ENCODE assay signal across 11 cellular contexts in genomic region chr10:125991009-125991788, GRCh38.
"Had no signal": no experiment of that assay in that cellular context is flagged by ENCODE, and none has a peak within 500 bp of the region (broad histone marks: within the 10 kb centered on the region; RNA-seq: fewer than 3 reads in every experiment).

No MANE protein-coding gene starts in this region.

- H3K36me3 ChIP-seq: ovary, vagina had no signal

- H3K4me1 ChIP-seq: vagina had no signal

- H3K36me3 Mint-ChIP-seq: activated naive CD4-positive, alpha-beta T cell treated with anti-CD3 and anti-CD28 coated beads, Interleukin-2, amount 50 U/mL, for 24 hours had no signal

- H3K9me3 ChIP-seq: ovary, vagina had no signal

- H3K27me3 ChIP-seq: ovary, vagina had no signal

- H3K27ac ChIP-seq: ovary, vagina had no signal

- ATAC-seq: T-helper 17 cell had no signal

- H3K9me3 Mint-ChIP-seq: activated naive CD4-positive, alpha-beta T cell treated with anti-CD3 and anti-CD28 coated beads, Interleukin-2, amount 50 U/mL, for 24 hours; immature natural killer cell had no signal

- H3K4me1 Mint-ChIP-seq: activated naive CD4-positive, alpha-beta T cell treated with anti-CD3 and anti-CD28 coated beads, Interleukin-2, amount 50 U/mL, for 24 hours; nephron; T-helper 17 cell had no signal

- H3K4me3 Mint-ChIP-seq: activated naive CD4-positive, alpha-beta T cell treated with anti-CD3 and anti-CD28 coated beads, Interleukin-2, amount 50 U/mL, for 24 hours; brain; endodermal cell; immature natural killer cell; nephron; T-helper 17 cell had no signal

- H3K4me3 ChIP-seq: ovary, vagina had no signal

- DNase-seq: activated CD4-positive, alpha-beta T cell treated with anti-CD3 and anti-CD28 coated beads, Interleukin-2, amount 50 U/mL, for 1 hour; endodermal cell; glutamatergic neuron; immature natural killer cell; mammary epithelial cell; ovary; T-helper 17 cell had no signal

- H3K27me3 Mint-ChIP-seq: activated naive CD4-positive, alpha-beta T cell treated with anti-CD3 and anti-CD28 coated beads, Interleukin-2, amount 50 U/mL, for 24 hours had no signal

- H3K27ac Mint-ChIP-seq: activated naive CD4-positive, alpha-beta T cell treated with anti-CD3 and anti-CD28 coated beads, Interleukin-2, amount 50 U/mL, for 24 hours; T-helper 17 cell had no signal
